Comparison of ENCODE assay signal across 15 cellular contexts in genomic region chr15:31347981-31348803, GRCh38. TPM values are rescaled to one million over a fixed set of nuclear protein-coding genes. Genes with fewer than 3 reads are reported as not detected.
DNase-seq lines count a peak whose midpoint lies in the region; ATAC-seq and TF ChIP-seq lines count a peak whose summit lies in the region.
"Had no signal": no experiment of that assay in that cellular context is flagged by ENCODE, and none has a peak within 500 bp of the region (broad histone marks: within the 10 kb centered on the region; RNA-seq: fewer than 3 reads in every experiment).

No MANE protein-coding gene starts in this region.

- no peak for DNase-seq in right atrium auricular region (ENCODE audit: low spot score)
- no peak for DNase-seq in left cardiac atrium
- no peak for DNase-seq in activated T-helper 1 cell treated with anti-CD3 and anti-CD28 coated beads, Interleukin-12 subunit alpha, Interleukin-12 subunit beta, Interleukin-2, Interleukin-4 antibody, amounts not matched to agents 30 ng/mL and 10 ng/mL and 1 ng/mL, durations not matched to agents 14 hours and 24 hours and 36 hours (ENCODE audit: low spot score)
- DNase-seq in naive B cell: no peak
- DNase-seq in upper lobe of right lung: peak; percentile 55
- DNase-seq in stimulated activated CD8-positive, alpha-beta memory T cell treated with anti-CD3 and anti-CD28 coated beads, Interleukin-4, amount 100 ng/mL, for 48 hours: no peak
- no peak for DNase-seq in AG08396 (ENCODE audit: low spot score)
- DNase-seq: AML-193, amniotic stem cell, EL, NCI-H1105, NCI-H510A treated with DMSO at 0.1 percent for 48 hours had no signal

- peak overlapping the region; percentile 56 for H3K4me3 Mint-ChIP-seq in activated T-helper 1 cell treated with anti-CD3 and anti-CD28 coated beads, Interleukin-12 subunit alpha, Interleukin-12 subunit beta, Interleukin-2, Interleukin-4 antibody, amounts not matched to agents 30 ng/mL and 10 ng/mL and 1 ng/mL, durations not matched to agents 14 hours and 24 hours and 36 hours
- H3K4me3 Mint-ChIP-seq in naive B cell: peak overlapping the region in 6 of 8 donors; percentile 39 to 95 (median 78)

- H3K9me3 ChIP-seq in right atrium auricular region: no peaks in the 10 kb centered on the region
- H3K9me3 ChIP-seq in upper lobe of right lung: no peaks in the 10 kb centered on the region

- H3K27me3 ChIP-seq in right atrium auricular region: no peaks in the 10 kb centered on the region
- no peaks in the 10 kb centered on the region for H3K27me3 ChIP-seq in upper lobe of right lung

- peaks cover 8% of the 10 kb centered on the region for H3K36me3 ChIP-seq in right atrium auricular region
- H3K36me3 ChIP-seq in upper lobe of right lung: peaks cover 11% of the 10 kb centered on the region

- no peak for ATAC-seq in left cardiac atrium
- ATAC-seq in naive B cell (ENCODE audit: low read depth in 2 of 2): no peak
- ATAC-seq in upper lobe of right lung: no peak
- ATAC-seq in esophagus mucosa: no peak
- ATAC-seq: Panc1 had no signal

- peaks cover 96% of the 10 kb centered on the region for H3K4me1 Mint-ChIP-seq in activated T-helper 1 cell treated with anti-CD3 and anti-CD28 coated beads, Interleukin-12 subunit alpha, Interleukin-12 subunit beta, Interleukin-2, Interleukin-4 antibody, amounts not matched to agents 30 ng/mL and 10 ng/mL and 1 ng/mL, durations not matched to agents 14 hours and 24 hours and 36 hours (ENCODE audit: low read depth)
- peaks cover 85 to 99% (median 96%) of the 10 kb centered on the region in 3 donors for H3K4me1 Mint-ChIP-seq in naive B cell

- H3K27me3 Mint-ChIP-seq in activated T-helper 1 cell treated with anti-CD3 and anti-CD28 coated beads, Interleukin-12 subunit alpha, Interleukin-12 subunit beta, Interleukin-2, Interleukin-4 antibody, amounts not matched to agents 30 ng/mL and 10 ng/mL and 1 ng/mL, durations not matched to agents 14 hours and 24 hours and 36 hours (ENCODE audit: insufficient read depth): no peaks in the 10 kb centered on the region
- H3K27me3 Mint-ChIP-seq in naive B cell: no peaks in the 10 kb centered on the region
- H3K27me3 Mint-ChIP-seq: progenitor cell of endocrine pancreas had no signal

- H3K27ac Mint-ChIP-seq in activated T-helper 1 cell treated with anti-CD3 and anti-CD28 coated beads, Interleukin-12 subunit alpha, Interleukin-12 subunit beta, Interleukin-2, Interleukin-4 antibody, amounts not matched to agents 30 ng/mL and 10 ng/mL and 1 ng/mL, durations not matched to agents 14 hours and 24 hours and 36 hours: peak overlapping the region; percentile 99
- H3K27ac Mint-ChIP-seq in naive B cell: peak overlapping the region in 5 of 6 donors; percentile 20 to 100 (median 98)
- H3K27ac Mint-ChIP-seq: progenitor cell of endocrine pancreas had no signal

- H3K9me3 Mint-ChIP-seq in activated T-helper 1 cell treated with anti-CD3 and anti-CD28 coated beads, Interleukin-12 subunit alpha, Interleukin-12 subunit beta, Interleukin-2, Interleukin-4 antibody, amounts not matched to agents 30 ng/mL and 10 ng/mL and 1 ng/mL, durations not matched to agents 14 hours and 24 hours and 36 hours: no peaks in the 10 kb centered on the region
- H3K9me3 Mint-ChIP-seq in naive B cell: no peaks in the 10 kb centered on the region

- TF ChIP-seq CTCF in right atrium auricular region (IDR thresholded peaks at IDR 0.05) (no peak), upper lobe of right lung (IDR thresholded peaks at IDR 0.05) (no peak)

- H3K36me3 Mint-ChIP-seq in activated T-helper 1 cell treated with anti-CD3 and anti-CD28 coated beads, Interleukin-12 subunit alpha, Interleukin-12 subunit beta, Interleukin-2, Interleukin-4 antibody, amounts not matched to agents 30 ng/mL and 10 ng/mL and 1 ng/mL, durations not matched to agents 14 hours and 24 hours and 36 hours (ENCODE audit: low read depth): peaks cover 23% of the 10 kb centered on the region
- H3K36me3 Mint-ChIP-seq in naive B cell: no peaks in the 10 kb centered on the region

- intact Hi-C loops in left cardiac atrium (cut with DNase I): no loop called here
- intact Hi-C loops in activated T-helper 1 cell treated with anti-CD3 and anti-CD28 coated beads, Interleukin-12 subunit alpha, Interleukin-12 subunit beta, Interleukin-2, Interleukin-4 antibody, amounts not matched to agents 30 ng/mL and 10 ng/mL and 1 ng/mL, durations not matched to agents 14 hours and 24 hours and 36 hours (cut with micrococcal nuclease): loop anchor here (1.0 to 5.0 kb wide), 5 partner anchors 9 to 356 kb away; partner anchors contain the start of gene MTMR10
- intact Hi-C loops in upper lobe of right lung (cut with DNase I): no loop called here

- H3K4me3 ChIP-seq in right atrium auricular region (no peak overlapping the region), upper lobe of right lung (no peak overlapping the region)

- H3K27ac ChIP-seq in right atrium auricular region (peak overlapping the region; percentile 90 to 96), upper lobe of right lung (no peak overlapping the region)

- H3K4me1 ChIP-seq in right atrium auricular region: peaks cover 0 to 100% of the 10 kb centered on the region in 2 donors
- peaks cover 97% of the 10 kb centered on the region for H3K4me1 ChIP-seq in upper lobe of right lung

RNA-seq across cellular contexts. Expression of gene KLF13, which starts 21.6 kb away (rescaled TPM):
- total RNA-seq in right atrium auricular region (10 to 100 TPM; 52.8 to 54.6 TPM), left cardiac atrium (10 to 100 TPM; 34.5 to 69.9 TPM), upper lobe of right lung (176 TPM), esophagus mucosa (42.7 TPM)
- total RNA-seq in activated T-helper 1 cell treated with anti-CD3 and anti-CD28 coated beads, Interleukin-12 subunit alpha, Interleukin-12 subunit beta, Interleukin-2, Interleukin-4 antibody, amounts not matched to agents 30 ng/mL and 10 ng/mL and 1 ng/mL, durations not matched to agents 14 hours and 24 hours and 36 hours: 129 and 137 TPM in 2 replicates
- 10 to 100 TPM; 16.6 to 58.8 (median 40.0) TPM for polyA plus RNA-seq in naive B cell (ENCODE audit: low read depth in 6 of 6)
